ENCODE assay signal across 8 cellular contexts in genomic region chr6:33204415-33205171, GRCh38. TPM values are rescaled to one million over a fixed set of nuclear protein-coding genes. Genes with fewer than 3 reads are reported as not detected.
A peak's percentile ranks its signal among the peaks of the same experiment; 100 is the strongest.
DNase-seq lines count a peak whose midpoint lies in the region; ATAC-seq, FAIRE-seq and TF ChIP-seq lines count a peak whose summit lies in the region.

Gene HSD17B8, plus strand, starts transcription at chr6:33204655. Its CDS starts 14 bp downstream, at chr6:33204669.

- no peaks in the 10 kb centered on the region for H3K9me3 ChIP-seq in MM.1S (replicated peaks; ENCODE audit: insufficient read depth, low read length)
- H3K9me3 ChIP-seq in neutrophil, result no peaks in the 10 kb centered on the region
- no peaks in the 10 kb centered on the region for H3K9me3 ChIP-seq in stomach smooth muscle (ENCODE audit: control insufficient read depth in 2 of 2, low read length in 2 of 2)

- H3K4me1 ChIP-seq in MM.1S (ENCODE audit: low read length) (peaks cover 37% of the 10 kb centered on the region), neutrophil (ENCODE audit: control insufficient read depth in 1 of 2, insufficient read depth in 1 of 2, low read depth in 1 of 2, low read length in 1 of 2) (peaks cover 45 to 56% of the 10 kb centered on the region in 2 experiments), stomach smooth muscle (ENCODE audit: control insufficient read depth, insufficient read depth, low read length) (peaks cover 66% of the 10 kb centered on the region)

- H3K9ac ChIP-seq in MM.1S (ENCODE audit: low read length) (peak within 1 kb of the TSS; percentile 94), stomach smooth muscle (ENCODE audit: low read length in 2 of 2) (peak within 1 kb of the TSS; percentile 73 to 76)

- in situ Hi-C loops in SK-MEL-5 (cut with HindIII; ENCODE audit: low pct_unique_long_range_greater_than_20kb, low sequenced_read_pairs), result no loop called here

- peaks cover 31% of the 10 kb centered on the region for H3K79me2 ChIP-seq in MM.1S (ENCODE audit: low read length)

- H3K4me2 ChIP-seq in MM.1S (ENCODE audit: low read depth, low read length), result peak within 1 kb of the TSS; percentile 84

- no peaks in the 10 kb centered on the region for H4K20me1 ChIP-seq in MM.1S (ENCODE audit: insufficient read depth, low read length)

- no peaks in the 10 kb centered on the region for H3K36me3 ChIP-seq in MM.1S (replicated peaks; ENCODE audit: insufficient read depth, low read length)
- H3K36me3 ChIP-seq in neutrophil, result peaks cover 23% of the 10 kb centered on the region
- H3K36me3 ChIP-seq in stomach smooth muscle (ENCODE audit: control insufficient read depth in 2 of 2, insufficient read depth in 2 of 2, low read length in 2 of 2), result peaks cover 19 to 23% of the 10 kb centered on the region in 2 donors

- DNase-seq in DMS153 (lab: John Stamatoyannopoulos, UW), result peak; percentile 77
- peak; percentile 93 for DNase-seq in MM.1S
- DNase-seq in SK-MEL-5 (ENCODE audit: low read depth, low spot score), result peak; percentile 91
- DNase-seq in activated naive CD4-positive, alpha-beta T cell (lab: John Stamatoyannopoulos, UW), result peak; percentile 68 to 86 (median 73)
- peak; percentile 93 to 96 for DNase-seq in frontal cortex (ENCODE audit: low spot score in 2 of 2)

- peak within 1 kb of the TSS; percentile 97 for H3K4me3 ChIP-seq in MM.1S (ENCODE audit: low read length)
- H3K4me3 ChIP-seq in neutrophil (ENCODE audit: low read depth in 1 of 2, low read length in 1 of 2), result peak within 1 kb of the TSS; percentile 74 to 81
- peak within 1 kb of the TSS; percentile 87 to 93 for H3K4me3 ChIP-seq in stomach smooth muscle (ENCODE audit: low read length in 2 of 2)

- H2AFZ ChIP-seq in MM.1S (ENCODE audit: low read length), result peak within 1 kb of the TSS; percentile 94

- H3K9me2 ChIP-seq in MM.1S (replicated peaks; ENCODE audit: insufficient read depth, low read length), result no peaks in the 10 kb centered on the region

- H3K27ac ChIP-seq in MM.1S (ENCODE audit: low read length) (peak within 1 kb of the TSS; percentile 56; the same call in 1 of the 2 replicates), neutrophil (peak within 1 kb of the TSS; percentile 31), stomach smooth muscle (ENCODE audit: low read length) (peak within 1 kb of the TSS; percentile 24)

- TF ChIP-seq CTCF in MM.1S (IDR thresholded peaks at IDR 0.05; ENCODE audit: low read length) (no peak), neutrophil (IDR thresholded peaks at IDR 0.05) (no peak)

- FAIRE-seq in frontal cortex (lab: Jason Lieb, UNC), result no peak

- H3K27me3 ChIP-seq in MM.1S (replicated peaks; ENCODE audit: insufficient read depth, low read length), result no peaks in the 10 kb centered on the region
- H3K27me3 ChIP-seq in neutrophil, result peaks cover 21% of the 10 kb centered on the region
- H3K27me3 ChIP-seq in stomach smooth muscle (ENCODE audit: control insufficient read depth in 1 of 2, insufficient read depth in 2 of 2, low read length in 2 of 2), result no peaks in the 10 kb centered on the region

- peak; percentile 44 for ATAC-seq in GM21737 (IDR thresholded peaks at IDR 0.05; ENCODE audit: unreplicated experiment)

- H3F3A ChIP-seq in MM.1S (ENCODE audit: insufficient read depth, low read length), result peaks cover 14% of the 10 kb centered on the region; the same call in 1 of the 2 replicates

RNA-seq across cellular contexts. Expression of gene HSD17B8, which starts in this region (rescaled TPM):
- 6.5 and 8.0 TPM in 2 replicates for total RNA-seq in SK-MEL-5 (2014; rRNA removed; shearing (Covaris generic))
- 8.4 and 10.4 TPM in 2 replicates for polyA plus RNA-seq in SK-MEL-5 (2015; cell fraction: cytosol; rRNA removed)
- polyA plus RNA-seq in SK-MEL-5 (2015; cell fraction: nucleus; rRNA removed), result 10.9 and 19.7 TPM in 2 replicates
- total RNA-seq in frontal cortex, result 3.3 TPM

Comparison
In these comparisons a context has a peak if more than half of its experiments do, and no peak if none do; other contexts are left out.
1. Peak in every context shown above with its lines: DNase-seq, ATAC-seq, H3K4me3 ChIP-seq and H3K27ac ChIP-seq.